25 cellular contexts compared by ENCODE assay signal in the genomic region with DNA sequence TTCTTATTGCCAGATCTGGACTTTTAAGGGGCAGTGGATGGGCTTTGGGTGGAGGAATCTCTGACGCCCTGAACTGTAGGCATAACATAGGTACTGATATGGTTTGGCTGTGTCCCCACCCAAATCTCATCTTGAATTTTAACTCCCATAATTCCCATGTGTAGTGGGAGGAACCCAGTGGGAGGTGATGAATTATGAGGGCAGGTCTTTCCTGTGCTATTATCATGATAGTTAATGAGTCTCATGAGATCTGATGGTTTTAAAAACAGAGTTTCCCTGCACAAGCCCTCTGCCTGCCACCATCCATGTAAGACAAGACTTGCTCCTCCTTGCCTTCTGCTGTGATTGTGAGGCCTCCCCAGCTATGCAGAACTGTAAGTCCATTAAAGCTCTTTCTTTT.
"Had no signal": no experiment of that assay in that cellular context is flagged by ENCODE, and none has a peak within 500 bp of the region (broad histone marks: within the 10 kb centered on the region; RNA-seq: fewer than 3 reads in every experiment).

No MANE protein-coding gene starts in this region.

- H3K9me3 ChIP-seq: suprapubic skin, testis, thoracic aorta, thyroid gland, transverse colon, upper lobe of left lung, upper lobe of right lung, uterus, vagina had no signal

- H3K27ac ChIP-seq: stomach, suprapubic skin, testis, thoracic aorta, thyroid gland, tibial artery, tibial nerve, transverse colon, upper lobe of left lung, upper lobe of right lung, uterus, vagina had no signal

- H3K4me3 ChIP-seq: stomach, suprapubic skin, testis, thoracic aorta, thyroid gland, tibial artery, tibial nerve, transverse colon, upper lobe of left lung, upper lobe of right lung, uterus, vagina had no signal

- DNase-seq: stimulated activated CD4-positive, alpha-beta T cell treated with anti-CD3 and anti-CD28 coated beads, Interleukin-2, amount 100 ng/mL, for 48 hours; stimulated activated CD4-positive, alpha-beta T cell treated with anti-CD3 and anti-CD28 coated beads, Interleukin-4, amount 100 ng/mL, for 1 hour; stimulated activated CD4-positive, alpha-beta T cell treated with anti-CD3 and anti-CD28 coated beads, Interleukin-4, amount 100 ng/mL, for 24 hours; stimulated activated CD4-positive, alpha-beta T cell treated with anti-CD3 and anti-CD28 coated beads, Interleukin-4, amount 100 ng/mL, for 4 hours; stimulated activated CD8-positive, alpha-beta memory T cell treated with anti-CD3 and anti-CD28 coated beads, Interleukin-4, amount 100 ng/mL, for 48 hours; stimulated activated naive B cell treated with anti-CD40 and anti-IgM and Interleukin-4, amounts not matched to agents 10 μg/mL and 1 μg/mL and 100 μg/mL, for 72 hours; stimulated activated naive CD4-positive, alpha-beta T cell; stimulated activated naive CD4-positive, alpha-beta T cell treated with Interleukin-2 at 50 U/mL for 16 hours; stimulated activated naive CD8-positive, alpha-beta T cell treated with anti-CD3 and anti-CD28 coated beads, Interleukin-15, amount 100 ng/mL, for 72 hours; stimulated activated naive CD8-positive, alpha-beta T cell treated with anti-CD3 and anti-CD28 coated beads, Interleukin-15, Interleukin-2, amounts not matched to agents 100 U/mL and 50 U/mL, for 24 hours; stomach; substantia nigra; testis; thyroid gland; tibial artery; transverse colon; upper lobe of left lung; upper lobe of right lung; uterus had no signal

- H3K36me3 ChIP-seq: stomach, suprapubic skin, thoracic aorta, thyroid gland, tibial artery, tibial nerve, transverse colon, upper lobe of left lung, upper lobe of right lung, uterus, vagina had no signal

- ATAC-seq: stimulated activated effector memory CD8-positive, alpha-beta T cell treated with anti-CD3 and anti-CD28 coated beads, Interleukin-12 subunit alpha, Interleukin-12 subunit beta, amount 100 ng/mL, for 72 hours; stimulated activated memory B cell treated with anti-CD40 and anti-IgM and Interleukin-4, amounts not matched to agents 10 μg/mL and 1 μg/mL and 100 μg/mL, for 72 hours; stimulated activated naive B cell treated with anti-CD40 and anti-IgM and Interleukin-4, amounts not matched to agents 10 μg/mL and 1 μg/mL and 100 μg/mL, for 72 hours; stimulated activated naive CD8-positive, alpha-beta T cell treated with anti-CD3 and anti-CD28 coated beads, Interleukin-15, amount 100 ng/mL, for 72 hours; stimulated activated naive CD8-positive, alpha-beta T cell treated with anti-CD3 and anti-CD28 coated beads, Interleukin-15, Interleukin-2, amounts not matched to agents 100 U/mL and 50 U/mL, for 24 hours; upper lobe of right lung had no signal

- H3K4me1 ChIP-seq: stomach, suprapubic skin, testis, thyroid gland, tibial artery, tibial nerve, transverse colon, upper lobe of left lung, upper lobe of right lung, uterus, vagina had no signal

- H3K27me3 ChIP-seq: stomach, testis, thyroid gland, tibial artery, tibial nerve, transverse colon, upper lobe of left lung, upper lobe of right lung, uterus, vagina had no signal
